Comparison of ENCODE assay signal across 12 cellular contexts in the genomic region with DNA sequence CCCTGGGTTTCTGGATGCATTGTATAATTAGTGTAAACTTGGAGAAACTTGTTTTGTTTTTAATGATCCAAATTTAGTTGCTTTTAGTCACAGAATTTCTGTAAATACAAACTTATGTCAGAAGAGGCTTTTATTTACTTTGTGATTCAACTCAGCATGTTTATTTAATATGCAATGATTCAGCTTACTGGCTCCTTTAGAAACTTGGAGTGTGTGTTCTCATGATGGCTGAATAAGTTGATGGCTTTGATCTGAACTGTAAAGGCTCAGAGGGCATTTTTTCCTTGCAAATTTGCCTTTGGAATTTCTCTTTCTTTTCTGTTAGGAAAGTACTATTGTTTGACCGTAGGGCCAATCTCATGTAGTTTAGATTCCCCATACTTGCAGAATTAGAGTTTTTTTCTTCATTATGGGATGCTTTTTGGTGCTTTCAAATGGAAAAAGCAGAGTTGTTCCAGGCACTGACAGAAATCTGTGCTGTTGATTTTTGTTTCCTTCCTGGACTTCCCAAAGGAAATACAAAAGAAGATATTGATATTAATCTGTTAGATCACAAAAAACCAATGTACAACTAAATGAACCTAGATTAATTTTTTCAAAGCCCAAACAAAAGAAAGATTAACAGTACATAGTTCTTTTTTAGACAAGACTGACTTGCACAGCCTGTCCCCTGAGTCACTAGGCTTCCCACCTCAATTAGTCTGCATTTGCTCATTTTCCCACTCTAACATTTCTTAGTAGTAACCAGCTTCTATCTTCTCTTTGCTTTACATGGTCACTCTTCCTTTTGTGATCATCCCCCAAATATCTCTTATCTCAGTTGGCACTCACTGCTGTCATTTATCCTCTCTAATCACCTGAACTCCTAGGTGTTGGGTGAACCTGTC.
DNase-seq lines count a peak whose midpoint lies in the region; ATAC-seq, FAIRE-seq and TF ChIP-seq lines count a peak whose summit lies in the region.
"Had no signal": no experiment of that assay in that cellular context is flagged by ENCODE, and none has a peak within 500 bp of the region (broad histone marks: within the 10 kb centered on the region; RNA-seq: fewer than 3 reads in every experiment).

No MANE protein-coding gene starts in this region.

- TF ChIP-seq POLR2A in HCT116 (IDR thresholded peaks at IDR 0.05; ENCODE audit: borderline replicate concordance, extremely low read depth, insufficient read depth, insufficient read length) (no peak), stomach (IDR thresholded peaks at IDR 0.05) (no peak)

- H3K79me2 ChIP-seq in HCT116 (ENCODE audit: insufficient read depth, low read length) (no peaks in the 10 kb centered on the region), astrocyte (ENCODE audit: insufficient read depth, low read length) (no peaks in the 10 kb centered on the region)

- no peaks in the 10 kb centered on the region for H4K20me1 ChIP-seq in HCT116 (ENCODE audit: insufficient read depth)
- H4K20me1 ChIP-seq in astrocyte (ENCODE audit: insufficient read depth, low read length), result no peaks in the 10 kb centered on the region

- ATAC-seq in HCT116, result no peak
- ATAC-seq in GM21825 (IDR thresholded peaks at IDR 0.05; ENCODE audit: unreplicated experiment), result no peak

- FAIRE-seq in astrocyte (lab: Jason Lieb, UNC), result peak; percentile 69
- no peak for FAIRE-seq in D721Med (lab: Jason Lieb, UNC)

- H3K4me3 Mint-ChIP-seq in astrocyte (ENCODE audit: unreplicated experiment), result no peak overlapping the region
- H3K4me3 Mint-ChIP-seq: brain; T-helper 1 cell treated with Interleukin-12 subunit alpha and Interleukin-12 subunit beta and Interleukin-4 antibody, amounts not matched to agents 30 μg/mL and 1 μg/mL, for 36 hours had no signal

- BruUV-seq in HCT116 (replicated peaks; lab: Mats Ljungman, UMichigan), result no TSS peak

- POLR2A ChIA-PET in HCT116 (lab: Charles Lee), result no interaction called here

- no peak overlapping the region for H3K9ac ChIP-seq in HCT116 (ENCODE audit: low read length)
- H3K9ac ChIP-seq in astrocyte (ENCODE audit: low read length), result peak overlapping the region; percentile 53
- H3K9ac ChIP-seq in iPS-20b (ENCODE audit: low read depth, low read length), result 0 out of 2 replicates have a peak overlapping the region, but pooled peaks have one; percentile 0

- CTCF ChIA-PET in HCT116 (lab: Charles Lee), result interaction anchor here (1.0 kb wide), 1 partner anchor 87 kb away, joined by 3 read pairs; no protein-coding TSS in a partner anchor

- no peaks in the 10 kb centered on the region for H3K27me3 ChIP-seq in HCT116 (ENCODE audit: insufficient read depth, low read length)
- H3K27me3 ChIP-seq in astrocyte (ENCODE audit: insufficient read depth, low read length), result no peaks in the 10 kb centered on the region
- no peaks in the 10 kb centered on the region for H3K27me3 ChIP-seq in iPS-20b (ENCODE audit: insufficient read depth, low read length)
- no peaks in the 10 kb centered on the region for H3K27me3 ChIP-seq in stomach

- H3K27ac Mint-ChIP-seq in astrocyte (ENCODE audit: unreplicated experiment), result no peak overlapping the region
- H3K27ac Mint-ChIP-seq: T-helper 1 cell treated with Interleukin-12 subunit alpha and Interleukin-12 subunit beta and Interleukin-4 antibody, amounts not matched to agents 30 μg/mL and 1 μg/mL, for 36 hours had no signal

- no peaks in the 10 kb centered on the region for H3K36me3 Mint-ChIP-seq in astrocyte (ENCODE audit: low read depth, unreplicated experiment)
- H3K36me3 Mint-ChIP-seq: brain had no signal

- H3K27ac ChIP-seq in HCT116 (ENCODE audit: low read depth, low read length), result no peak overlapping the region
- H3K27ac ChIP-seq in astrocyte (ENCODE audit: low read depth, low read length), result peak overlapping the region; percentile 76
- H3K27ac ChIP-seq in iPS-20b (ENCODE audit: low read length), result no peak overlapping the region
- H3K27ac ChIP-seq in stomach, result peak overlapping the region in 4 of 5 donors; percentile 5 to 65 (median 50)

- no peak for TF ChIP-seq RAD21 in HCT116 (IDR thresholded peaks at IDR 0.05; ENCODE audit: low read depth)

- no peak overlapping the region for H3K4me2 ChIP-seq in HCT116 (ENCODE audit: low read length)
- peak overlapping the region; percentile 73 for H3K4me2 ChIP-seq in astrocyte (ENCODE audit: low read length)

- H3K4me3 ChIP-seq in HCT116 (replicated peaks in 1 of 2; ENCODE audit: low read depth in 1 of 2, low read length in 2 of 2) (no peak overlapping the region), astrocyte (ENCODE audit: insufficient read depth, low read depth, low read length) (no peak overlapping the region), iPS-20b (ENCODE audit: low read length) (no peak overlapping the region), stomach (no peak overlapping the region)

- H3K27me3 Mint-ChIP-seq in astrocyte (ENCODE audit: low read depth, unreplicated experiment), result no peaks in the 10 kb centered on the region

- peaks cover 19% of the 10 kb centered on the region for H3K4me1 Mint-ChIP-seq in astrocyte (ENCODE audit: low read depth, unreplicated experiment)

- intact Hi-C loops in HCT116 (cut with micrococcal nuclease), result no loop called here
- intact Hi-C loops in stomach (cut with DNase I; ENCODE audit: low total_unique reads), result no loop called here

- H3K9me2 ChIP-seq in HCT116 (ENCODE audit: insufficient read depth), result no peaks in the 10 kb centered on the region

- H3K36me3 ChIP-seq in HCT116 (ENCODE audit: control insufficient read depth in 1 of 2, insufficient read depth in 2 of 2, low read length in 2 of 2) (no peaks in the 10 kb centered on the region), astrocyte (ENCODE audit: insufficient read depth, low read length) (no peaks in the 10 kb centered on the region), iPS-20b (ENCODE audit: insufficient read depth, low read depth, low read length) (no peaks in the 10 kb centered on the region), stomach (no peaks in the 10 kb centered on the region)

- no peak overlapping the region for H2AFZ ChIP-seq in HCT116 (ENCODE audit: low read depth, low read length, poor library complexity, severe bottlenecking)
- H2AFZ ChIP-seq in astrocyte (ENCODE audit: low read depth, low read length), result peak overlapping the region; percentile 33

- H3K4me1 ChIP-seq in HCT116 (ENCODE audit: control insufficient read depth in 1 of 2, insufficient read depth in 2 of 2, low read length in 2 of 2) (peaks cover 3 to 6% of the 10 kb centered on the region in 2 experiments; a peak in 1 of 4 replicates), astrocyte (ENCODE audit: insufficient read depth, low read length) (peaks cover 11% of the 10 kb centered on the region), iPS-20b (ENCODE audit: insufficient read depth, low read length) (peaks cover 16% of the 10 kb centered on the region), stomach (peaks cover 3 to 39% (median 16%) of the 10 kb centered on the region in 4 donors)

- H3K9me3 ChIP-seq in HCT116 (ENCODE audit: control insufficient read depth in 1 of 2, insufficient read depth in 1 of 2, low read depth in 1 of 2, low read length in 2 of 2) (no peaks in the 10 kb centered on the region), astrocyte (ENCODE audit: insufficient read depth, low read depth, low read length) (no peaks in the 10 kb centered on the region), iPS-20b (ENCODE audit: insufficient read depth, low read depth, low read length) (no peaks in the 10 kb centered on the region), stomach (no peaks in the 10 kb centered on the region)

- peaks cover 3% of the 10 kb centered on the region for H3K9me3 Mint-ChIP-seq in astrocyte (ENCODE audit: unreplicated experiment)
- H3K9me3 Mint-ChIP-seq: T-helper 1 cell treated with Interleukin-12 subunit alpha and Interleukin-12 subunit beta and Interleukin-4 antibody, amounts not matched to agents 30 μg/mL and 1 μg/mL, for 36 hours had no signal

- 19 to 45% (median 39%) methylated on average over 1 of the region's 1 CpG for WGBS in stomach, 5 donors

- no peak for TF ChIP-seq EP300 in stomach (IDR thresholded peaks at IDR 0.05)

- TF ChIP-seq CTCF in HCT116 (IDR thresholded peaks at IDR 0.05 in 2 of 3, conservative IDR thresholded peaks at IDR 0.05 in 1 of 3; ENCODE audit: borderline replicate concordance in 1 of 3, insufficient read depth in 1 of 3, low read depth in 2 of 3, low read length in 2 of 3) (no peak), astrocyte (IDR thresholded peaks at IDR 0.05; ENCODE audit: insufficient read depth, low read depth, low read length) (no peak), stomach (IDR thresholded peaks at IDR 0.05) (no peak), D721Med (IDR thresholded peaks at IDR 0.05; ENCODE audit: insufficient read depth, missing control alignments) (no peak)

- RAD21 ChIA-PET in HCT116 (lab: Charles Lee; ENCODE audit: low non-redundant PET in 1 of 2, low total read pairs in 2 of 2, uncharacterized antibody in 2 of 2, unreplicated experiment in 2 of 2), result no interaction called here

- DNase-seq in HCT116 (ENCODE audit: low read depth, low spot score) (no peak), astrocyte (ENCODE audit: low read depth) (peak; percentile 80), stomach (no peak), midbrain (lab: John Stamatoyannopoulos, UW) (no peak), D721Med (ENCODE audit: insufficient read length, low spot score) (no peak)
- DNase-seq: KBM-7, NCI-H446, right cardiac atrium had no signal

TF ChIP-seq in HCT116, 20 proteins besides CTCF, POLR2A, EP300 and RAD21:
- TF ChIP-seq EZH2phosphoT487 (IDR thresholded peaks at IDR 0.05; ENCODE audit: borderline replicate concordance) (no peak), FOSL1 (IDR thresholded peaks at IDR 0.05; ENCODE audit: low read depth) (peak; percentile 20; the same call in 1 of the 2 replicates)

Comparison
In these comparisons a context has a peak if more than half of its experiments do, and no peak if none do; other contexts are left out.
1. H3K27ac ChIP-seq: peak in astrocyte (single experiment) and stomach (4 of 5); none in HCT116 (single experiment) and iPS-20b (single experiment).